Comparison of ENCODE assay signal across 8 cellular contexts in genomic region chr19:40592170-40592569, GRCh38. TPM values are rescaled to one million over a fixed set of nuclear protein-coding genes. Genes with fewer than 3 reads are reported as not detected.
DNase-seq lines count a peak whose midpoint lies in the region; ATAC-seq and TF ChIP-seq lines count a peak whose summit lies in the region.

No MANE protein-coding gene starts in this region.

- intact Hi-C loops in naive thymus-derived CD4-positive, alpha-beta T cell (cut with micrococcal nuclease): no loop called here

- TF ChIP-seq CTCF in gastroesophageal sphincter (IDR thresholded peaks at IDR 0.05): no peak

- no peaks in the 10 kb centered on the region for H3K9me3 ChIP-seq in naive thymus-derived CD4-positive, alpha-beta T cell (ENCODE audit: control insufficient read depth in 2 of 3, low read length in 3 of 3)
- H3K9me3 ChIP-seq in gastroesophageal sphincter: no peaks in the 10 kb centered on the region

- peaks cover 0 to 4% of the 10 kb centered on the region in 2 donors for H3K36me3 Mint-ChIP-seq in activated T-cell treated with anti-CD3 and anti-CD28 coated beads, Interleukin-2, amount 50 U/mL, for 72 hours (ENCODE audit: insufficient read depth in 2 of 2)
- H3K36me3 Mint-ChIP-seq in naive thymus-derived CD4-positive, alpha-beta T cell: peaks cover 4 to 17% (median 11%) of the 10 kb centered on the region in 5 donors

- H3K36me3 ChIP-seq in naive thymus-derived CD4-positive, alpha-beta T cell (ENCODE audit: control insufficient read depth in 2 of 3, insufficient read depth in 3 of 3, low read length in 3 of 3): peaks cover 0 to 37% (median 5%) of the 10 kb centered on the region in 3 experiments
- H3K36me3 ChIP-seq in gastroesophageal sphincter: peaks cover 0 to 25% of the 10 kb centered on the region in 2 donors

- DNase-seq in activated T-cell treated with anti-CD3 and anti-CD28 coated beads, Interleukin-2, amount 50 U/mL, for 72 hours: no peak
- no peak for DNase-seq in activated T-cell treated with anti-CD3 and anti-CD28 coated beads, Interleukin-2, amount 50 U/mL, for 1 hour
- DNase-seq in NCI-H2171 treated with DMSO at 0.1 percent for 48 hours (lab: John Stamatoyannopoulos, UW): peak; percentile 75
- peak; percentile 69 for DNase-seq in astrocyte of the hippocampus (ENCODE audit: low read depth, low spot score)
- peak in 1 of 9 donors; percentile 37 for DNase-seq in naive thymus-derived CD4-positive, alpha-beta T cell
- no peak for DNase-seq in cerebellar nuclear complex (lab: John Stamatoyannopoulos, UW)

- no peaks in the 10 kb centered on the region for H3K9me3 Mint-ChIP-seq in activated T-cell treated with anti-CD3 and anti-CD28 coated beads, Interleukin-2, amount 50 U/mL, for 72 hours
- peaks cover 0 to 1% (median 0%) of the 10 kb centered on the region in 11 donors for H3K9me3 Mint-ChIP-seq in naive thymus-derived CD4-positive, alpha-beta T cell

- no peak overlapping the region for H3K4me3 ChIP-seq in naive thymus-derived CD4-positive, alpha-beta T cell (ENCODE audit: low read length)
- no peak overlapping the region for H3K4me3 ChIP-seq in gastroesophageal sphincter

- peaks cover 0 to 4% of the 10 kb centered on the region in 2 donors for H3K27me3 ChIP-seq in naive thymus-derived CD4-positive, alpha-beta T cell (ENCODE audit: control insufficient read depth in 2 of 2, insufficient read depth in 2 of 2, low read length in 2 of 2)
- H3K27me3 ChIP-seq in gastroesophageal sphincter: peaks cover 29% of the 10 kb centered on the region

- CTCF ChIA-PET in naive thymus-derived CD4-positive, alpha-beta T cell (lab: Charles Lee): interaction anchor here (0.9 kb wide), 1 partner anchor 9 kb away, joined by 3 read pairs; the partner anchor contains the start of gene LTBP4

- POLR2A ChIA-PET in naive thymus-derived CD4-positive, alpha-beta T cell (lab: Charles Lee): interaction anchor here (0.6 to 1.7 kb wide), 3 partner anchors 9 to 150 kb away, joined by 3 to 6 read pairs (median 4); partner anchors contain the start of gene LTBP4

- no peak overlapping the region for H3K4me3 Mint-ChIP-seq in activated T-cell treated with anti-CD3 and anti-CD28 coated beads, Interleukin-2, amount 50 U/mL, for 72 hours
- H3K4me3 Mint-ChIP-seq in naive thymus-derived CD4-positive, alpha-beta T cell: no peak overlapping the region

- WGBS in gastroesophageal sphincter (ENCODE audit: low coverage in 1 of 2), 2 donors: 82 to 87% methylated on average over 4 of the region's 4 CpGs

- no peak overlapping the region for H3K27ac Mint-ChIP-seq in activated T-cell treated with anti-CD3 and anti-CD28 coated beads, Interleukin-2, amount 50 U/mL, for 72 hours
- peak overlapping the region in 5 of 9 donors; percentile 10 to 65 (median 42) for H3K27ac Mint-ChIP-seq in naive thymus-derived CD4-positive, alpha-beta T cell

- peak; percentile 52 to 69 for ATAC-seq in activated T-cell treated with anti-CD3 and anti-CD28 coated beads, Interleukin-2, amount 50 U/mL, for 72 hours (replicated peaks in 1 of 2)
- ATAC-seq in naive thymus-derived CD4-positive, alpha-beta T cell: peak; percentile 80
- ATAC-seq in gastroesophageal sphincter: no peak
- ATAC-seq in GM19324 (IDR thresholded peaks at IDR 0.05; ENCODE audit: low FRiP score, unreplicated experiment): no peak

- peaks cover under 1% of the 10 kb centered on the region for H3K27me3 Mint-ChIP-seq in activated T-cell treated with anti-CD3 and anti-CD28 coated beads, Interleukin-2, amount 50 U/mL, for 72 hours (ENCODE audit: low read depth)
- H3K27me3 Mint-ChIP-seq in naive thymus-derived CD4-positive, alpha-beta T cell: peaks cover 0 to 26% (median 0%) of the 10 kb centered on the region in 5 donors

- TF ChIP-seq EP300 in gastroesophageal sphincter (IDR thresholded peaks at IDR 0.05): no peak

- peaks cover 12% of the 10 kb centered on the region for H3K4me1 Mint-ChIP-seq in activated T-cell treated with anti-CD3 and anti-CD28 coated beads, Interleukin-2, amount 50 U/mL, for 72 hours (ENCODE audit: low read depth)
- H3K4me1 Mint-ChIP-seq in naive thymus-derived CD4-positive, alpha-beta T cell: peaks cover 6 to 21% (median 11%) of the 10 kb centered on the region in 7 donors

- no peak overlapping the region for H3K27ac ChIP-seq in naive thymus-derived CD4-positive, alpha-beta T cell (ENCODE audit: low read depth, low read length)
- no peak overlapping the region for H3K27ac ChIP-seq in gastroesophageal sphincter

- peaks cover 5 to 8% of the 10 kb centered on the region in 2 donors for H3K4me1 ChIP-seq in naive thymus-derived CD4-positive, alpha-beta T cell (ENCODE audit: control insufficient read depth in 2 of 2, insufficient read depth in 2 of 2, low read length in 2 of 2)
- peaks cover 0 to 13% (median 5%) of the 10 kb centered on the region in 3 donors for H3K4me1 ChIP-seq in gastroesophageal sphincter

- TF ChIP-seq POLR2A in gastroesophageal sphincter (IDR thresholded peaks at IDR 0.05): no peak

RNA-seq across cellular contexts. Expression of gene LTBP4, which starts 9.0 kb away (rescaled TPM):
- 100 to 1,000 TPM; 164 to 195 TPM for total RNA-seq in activated T-cell treated with anti-CD3 and anti-CD28 coated beads, Interleukin-2, amount 50 U/mL, for 72 hours
- 100 to 1,000 TPM in 4 of 5 experiments, 10 to 100 TPM in 1; 62.4 to 116 (median 111) TPM for total RNA-seq in naive thymus-derived CD4-positive, alpha-beta T cell
- 10 to 100 TPM; 21.8 to 41.4 TPM for polyA plus RNA-seq in naive thymus-derived CD4-positive, alpha-beta T cell
- total RNA-seq in gastroesophageal sphincter: 100 to 1,000 TPM; 199 to 369 (median 320) TPM

RNA-seq across cellular contexts. Expression of gene SHKBP1, which starts 15.5 kb away (rescaled TPM):
- 100 to 1,000 TPM; 145 to 152 TPM for total RNA-seq in activated T-cell treated with anti-CD3 and anti-CD28 coated beads, Interleukin-2, amount 50 U/mL, for 72 hours
- 100 to 1,000 TPM in 4 of 5 experiments, 10 to 100 TPM in 1; 98.4 to 218 (median 139) TPM for total RNA-seq in naive thymus-derived CD4-positive, alpha-beta T cell
- polyA plus RNA-seq in naive thymus-derived CD4-positive, alpha-beta T cell: 100 to 1,000 TPM in 1 of 2 donors, 10 to 100 TPM in 1; 92.8 to 140 TPM
- 10 to 100 TPM; 30.3 to 50.1 (median 37.7) TPM for total RNA-seq in gastroesophageal sphincter

Comparison
In these comparisons a context has a peak if more than half of its experiments do, and no peak if none do; other contexts are left out.
1. ATAC-seq: peak in activated T-cell treated with anti-CD3 and anti-CD28 coated beads, Interleukin-2, amount 50 U/mL, for 72 hours (2 of 2) and naive thymus-derived CD4-positive, alpha-beta T cell (single experiment); none in gastroesophageal sphincter (single experiment) and GM19324 (single experiment).
2. DNase-seq: peak in NCI-H2171 treated with DMSO at 0.1 percent for 48 hours (single experiment) and astrocyte of the hippocampus (single experiment); none in activated T-cell treated with anti-CD3 and anti-CD28 coated beads, Interleukin-2, amount 50 U/mL, for 72 hours (0 of 2), activated T-cell treated with anti-CD3 and anti-CD28 coated beads, Interleukin-2, amount 50 U/mL, for 1 hour (single experiment) and cerebellar nuclear complex (0 of 2).